ENCODE assay signal across 33 cellular contexts in the genomic region with DNA sequence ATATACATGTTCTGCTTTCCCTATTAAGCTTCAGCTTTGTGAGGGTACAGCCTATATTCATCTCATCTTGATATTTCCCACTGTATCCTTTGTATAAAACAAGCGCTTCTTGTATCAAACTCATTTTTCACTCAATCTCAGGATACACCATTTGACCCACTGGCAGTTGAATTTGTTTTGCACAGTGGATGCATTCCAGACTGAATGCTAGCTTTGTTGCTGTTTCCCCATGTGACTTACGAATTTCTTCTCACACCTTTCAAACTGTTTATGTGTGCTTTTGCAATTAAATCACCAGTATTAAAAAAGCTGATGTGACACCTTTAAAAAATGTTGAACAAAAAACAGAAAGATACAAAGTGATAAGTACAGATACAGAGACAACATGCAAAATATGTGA.
"Had no signal": no experiment of that assay in that cellular context is flagged by ENCODE, and none has a peak within 500 bp of the region (broad histone marks: within the 10 kb centered on the region; RNA-seq: fewer than 3 reads in every experiment).

No MANE protein-coding gene starts in this region.

- DNase-seq: activated B cell treated with CpG ODN at 0.5 μM for 24 hours; activated CD4-positive, alpha-beta memory T cell treated with anti-CD3 and anti-CD28 coated beads for 36 hours; activated CD4-positive, alpha-beta T cell treated with anti-CD3 and anti-CD28 coated beads for 4 hours; activated CD4-positive, alpha-beta T cell treated with anti-CD3 and anti-CD28 coated beads, Interleukin-2, amount 10 ng/mL, durations not matched to agents 24 days and 14 days; activated CD4-positive, alpha-beta T cell treated with anti-CD3 and anti-CD28 coated beads, Interleukin-2, amount 50 U/mL, for 1 hour; activated CD4-positive, alpha-beta T cell treated with anti-CD3 and anti-CD28 coated beads, Interleukin-2, amount 50 U/mL, for 4 hours; activated CD4-positive, CD25-positive, alpha-beta regulatory T cell treated with anti-CD3 and anti-CD28 coated beads, Interleukin-2, amount 50 U/mL, for 72 hours; activated CD8-positive, alpha-beta memory T cell treated with anti-CD3 and anti-CD28 coated beads, Interleukin-2, amount 50 U/mL, for 4 hours; activated CD8-positive, alpha-beta T cell treated with anti-CD3 and anti-CD28 coated beads for 36 hours; activated effector memory CD4-positive, alpha-beta T cell treated with anti-CD3 and anti-CD28 coated beads, Interleukin-2, amount 50 U/mL, for 16 hours; activated gamma-delta T cell treated with Interleukin-2 at 50 U/mL for 16 hours; activated naive CD4-positive, alpha-beta T cell; activated naive CD4-positive, alpha-beta T cell treated with anti-CD3 and anti-CD28 coated beads for 36 hours; activated naive CD8-positive, alpha-beta T cell treated with anti-CD3 and anti-CD28 coated beads, Interleukin-2, amount 10 ng/mL, durations not matched to agents 7 days and 5 days; activated naive CD8-positive, alpha-beta T cell treated with anti-CD3 and anti-CD28 coated beads, Interleukin-2, amount 50 U/mL, for 24 hours; activated T-cell treated with anti-CD3 and anti-CD28 coated beads for 4 hours; activated T-cell treated with anti-CD3 and anti-CD28 coated beads, Interleukin-2, amount 50 U/mL, for 1 hour; activated T-cell treated with anti-CD3 and anti-CD28 coated beads, Interleukin-2, amount 50 U/mL, for 4 hours; amygdala; anterior cingulate cortex; caudate nucleus; cerebellar nuclear complex; T-helper 1 cell; T-helper 2 cell; T-helper 9 cell had no signal

- H3K4me1 Mint-ChIP-seq: activated B cell treated with CpG ODN at 0.5 μM for 24 hours; activated CD4-positive, alpha-beta T cell treated with anti-CD3 and anti-CD28 coated beads, Interleukin-2, amount 10 ng/mL, durations not matched to agents 24 days and 14 days; activated naive CD8-positive, alpha-beta T cell treated with anti-CD3 and anti-CD28 coated beads, Interleukin-2, amount 50 U/mL, for 24 hours; activated T-helper 17 cell treated with anti-CD3 and anti-CD28 coated beads, Interleukin-2, amount 50 U/mL, for 72 hours; central memory CD8-positive, alpha-beta T cell had no signal

- H3K4me3 Mint-ChIP-seq: activated B cell treated with CpG ODN at 0.5 μM for 24 hours; activated CD4-positive, alpha-beta memory T cell treated with anti-CD3 and anti-CD28 coated beads for 36 hours; activated CD4-positive, alpha-beta T cell treated with anti-CD3 and anti-CD28 coated beads, Interleukin-2, amount 10 ng/mL, durations not matched to agents 24 days and 14 days; activated CD8-positive, alpha-beta T cell treated with anti-CD3 and anti-CD28 coated beads for 36 hours; activated naive CD4-positive, alpha-beta T cell treated with anti-CD3 and anti-CD28 coated beads for 36 hours; activated naive CD4-positive, alpha-beta T cell treated with anti-CD3 and anti-CD28 coated beads, Interleukin-2, amount 50 U/mL, for 24 hours; activated naive CD8-positive, alpha-beta T cell; activated naive CD8-positive, alpha-beta T cell treated with anti-CD3 and anti-CD28 coated beads, Interleukin-2, amount 10 ng/mL, durations not matched to agents 7 days and 5 days; activated naive CD8-positive, alpha-beta T cell treated with anti-CD3 and anti-CD28 coated beads, Interleukin-2, amount 50 U/mL, for 24 hours; activated T-cell treated with anti-CD3 and anti-CD28 coated beads, Interleukin-2, amount 50 U/mL, for 4 hours; activated T-helper 1 cell treated with anti-CD3 and anti-CD28 coated beads, Interleukin-12 subunit alpha, Interleukin-12 subunit beta, Interleukin-2, Interleukin-4 antibody, amounts not matched to agents 30 ng/mL and 10 ng/mL and 1 ng/mL, durations not matched to agents 14 hours and 24 hours and 36 hours; activated T-helper 17 cell treated with anti-CD3 and anti-CD28 coated beads, Interleukin-2, amount 50 U/mL, for 72 hours; brain; central memory CD8-positive, alpha-beta T cell; T-helper 1 cell treated with Interleukin-12 subunit alpha and Interleukin-12 subunit beta and Interleukin-4 antibody, amounts not matched to agents 30 μg/mL and 1 μg/mL, for 36 hours; T-helper 2 cell treated with Interferon-gamma antibody and Interleukin-4, amounts not matched to agents 5 μg/mL and 100 μg/mL, for 36 hours had no signal

- H3K27me3 Mint-ChIP-seq: activated B cell treated with CpG ODN at 0.5 μM for 24 hours; activated CD4-positive, alpha-beta memory T cell treated with anti-CD3 and anti-CD28 coated beads for 36 hours; activated CD8-positive, alpha-beta T cell treated with anti-CD3 and anti-CD28 coated beads for 36 hours; activated naive CD4-positive, alpha-beta T cell treated with anti-CD3 and anti-CD28 coated beads, Interleukin-2, amount 50 U/mL, for 24 hours; activated naive CD8-positive, alpha-beta T cell; activated naive CD8-positive, alpha-beta T cell treated with anti-CD3 and anti-CD28 coated beads, Interleukin-2, amount 10 ng/mL, durations not matched to agents 7 days and 5 days; activated naive CD8-positive, alpha-beta T cell treated with anti-CD3 and anti-CD28 coated beads, Interleukin-2, amount 50 U/mL, for 24 hours; activated T-helper 17 cell treated with anti-CD3 and anti-CD28 coated beads, Interleukin-2, amount 50 U/mL, for 72 hours; brain; central memory CD8-positive, alpha-beta T cell had no signal

- H3K27ac Mint-ChIP-seq: activated B cell treated with CpG ODN at 0.5 μM for 24 hours; activated CD4-positive, alpha-beta memory T cell treated with anti-CD3 and anti-CD28 coated beads for 36 hours; activated CD4-positive, alpha-beta T cell treated with anti-CD3 and anti-CD28 coated beads, Interleukin-2, amount 10 ng/mL, durations not matched to agents 24 days and 14 days; activated CD8-positive, alpha-beta T cell treated with anti-CD3 and anti-CD28 coated beads for 36 hours; activated naive CD4-positive, alpha-beta T cell treated with anti-CD3 and anti-CD28 coated beads for 36 hours; activated naive CD4-positive, alpha-beta T cell treated with anti-CD3 and anti-CD28 coated beads, Interleukin-2, amount 50 U/mL, for 24 hours; activated naive CD8-positive, alpha-beta T cell; activated naive CD8-positive, alpha-beta T cell treated with anti-CD3 and anti-CD28 coated beads, Interleukin-2, amount 10 ng/mL, durations not matched to agents 7 days and 5 days; activated naive CD8-positive, alpha-beta T cell treated with anti-CD3 and anti-CD28 coated beads, Interleukin-2, amount 50 U/mL, for 24 hours; activated T-helper 1 cell treated with anti-CD3 and anti-CD28 coated beads, Interleukin-12 subunit alpha, Interleukin-12 subunit beta, Interleukin-2, Interleukin-4 antibody, amounts not matched to agents 30 ng/mL and 10 ng/mL and 1 ng/mL, durations not matched to agents 14 hours and 24 hours and 36 hours; activated T-helper 17 cell treated with anti-CD3 and anti-CD28 coated beads, Interleukin-2, amount 50 U/mL, for 72 hours; brain; T-helper 1 cell treated with Interleukin-12 subunit alpha and Interleukin-12 subunit beta and Interleukin-4 antibody, amounts not matched to agents 30 μg/mL and 1 μg/mL, for 36 hours; T-helper 2 cell treated with Interferon-gamma antibody and Interleukin-4, amounts not matched to agents 5 μg/mL and 100 μg/mL, for 36 hours had no signal

- H3K9me3 Mint-ChIP-seq: activated B cell treated with CpG ODN at 0.5 μM for 24 hours; activated CD4-positive, alpha-beta memory T cell treated with anti-CD3 and anti-CD28 coated beads for 36 hours; activated CD4-positive, alpha-beta T cell treated with anti-CD3 and anti-CD28 coated beads, Interleukin-2, amount 10 ng/mL, durations not matched to agents 24 days and 14 days; activated CD8-positive, alpha-beta T cell treated with anti-CD3 and anti-CD28 coated beads for 36 hours; activated naive CD4-positive, alpha-beta T cell treated with anti-CD3 and anti-CD28 coated beads for 36 hours; activated naive CD4-positive, alpha-beta T cell treated with anti-CD3 and anti-CD28 coated beads, Interleukin-2, amount 50 U/mL, for 24 hours; activated naive CD8-positive, alpha-beta T cell treated with anti-CD3 and anti-CD28 coated beads, Interleukin-2, amount 10 ng/mL, durations not matched to agents 7 days and 5 days; activated naive CD8-positive, alpha-beta T cell treated with anti-CD3 and anti-CD28 coated beads, Interleukin-2, amount 50 U/mL, for 24 hours; activated T-cell treated with anti-CD3 and anti-CD28 coated beads, Interleukin-2, amount 50 U/mL, for 4 hours; activated T-helper 1 cell treated with anti-CD3 and anti-CD28 coated beads, Interleukin-12 subunit alpha, Interleukin-12 subunit beta, Interleukin-2, Interleukin-4 antibody, amounts not matched to agents 30 ng/mL and 10 ng/mL and 1 ng/mL, durations not matched to agents 14 hours and 24 hours and 36 hours; activated T-helper 17 cell treated with anti-CD3 and anti-CD28 coated beads, Interleukin-2, amount 50 U/mL, for 72 hours; brain; central memory CD8-positive, alpha-beta T cell; T-helper 1 cell treated with Interleukin-12 subunit alpha and Interleukin-12 subunit beta and Interleukin-4 antibody, amounts not matched to agents 30 μg/mL and 1 μg/mL, for 36 hours; T-helper 2 cell treated with Interferon-gamma antibody and Interleukin-4, amounts not matched to agents 5 μg/mL and 100 μg/mL, for 36 hours had no signal

- H3K36me3 Mint-ChIP-seq: activated CD4-positive, alpha-beta memory T cell treated with anti-CD3 and anti-CD28 coated beads for 36 hours; activated naive CD4-positive, alpha-beta T cell treated with anti-CD3 and anti-CD28 coated beads, Interleukin-2, amount 50 U/mL, for 24 hours; activated naive CD8-positive, alpha-beta T cell treated with anti-CD3 and anti-CD28 coated beads, Interleukin-2, amount 10 ng/mL, durations not matched to agents 7 days and 5 days had no signal

- ATAC-seq: activated CD8-positive, alpha-beta T cell treated with anti-CD3 and anti-CD28 coated beads for 36 hours; activated naive CD8-positive, alpha-beta T cell treated with anti-CD3 and anti-CD28 coated beads, Interleukin-2, amount 50 U/mL, for 24 hours; activated T-cell treated with anti-CD3 and anti-CD28 coated beads, Interleukin-2, amount 50 U/mL, for 4 hours; activated T-helper 17 cell treated with anti-CD3 and anti-CD28 coated beads, Interleukin-2, amount 50 U/mL, for 72 hours had no signal
